15 cellular contexts compared by ENCODE assay signal in genomic region chr5:179414459-179415215, GRCh38.
DNase-seq lines count a peak whose midpoint lies in the region; ATAC-seq and TF ChIP-seq lines count a peak whose summit lies in the region.
"Had no signal": no experiment of that assay in that cellular context is flagged by ENCODE, and none has a peak within 500 bp of the region (broad histone marks: within the 10 kb centered on the region; RNA-seq: fewer than 3 reads in every experiment).

No MANE protein-coding gene starts in this region.

- TF ChIP-seq CTCF in esophagus muscularis mucosa (IDR thresholded peaks at IDR 0.05) (no peak), nephron (IDR thresholded peaks at IDR 0.05; ENCODE audit: unreplicated experiment in 3 of 3) (no peak)

- no peak overlapping the region for H3K27ac ChIP-seq in esophagus muscularis mucosa (replicated peaks in 1 of 4)
- H3K27ac ChIP-seq: KMS-11 had no signal

- no peaks in the 10 kb centered on the region for H3K4me1 ChIP-seq in esophagus muscularis mucosa

- no peaks in the 10 kb centered on the region for H3K27me3 Mint-ChIP-seq in activated CD8-positive, alpha-beta memory T cell treated with anti-CD3 and anti-CD28 coated beads, Interleukin-2, amount 10 ng/mL, durations not matched to agents 7 days and 5 days
- H3K27me3 Mint-ChIP-seq in nephron (ENCODE audit: low read depth) = peaks cover 15% of the 10 kb centered on the region

- no peaks in the 10 kb centered on the region for H3K9me3 ChIP-seq in esophagus muscularis mucosa

- H3K36me3 ChIP-seq in H7 (replicated peaks; ENCODE audit: control insufficient read depth, insufficient read depth, low read length) = no peaks in the 10 kb centered on the region
- no peaks in the 10 kb centered on the region for H3K36me3 ChIP-seq in esophagus muscularis mucosa

- CTCF ChIA-PET in activated CD8-positive, alpha-beta memory T cell treated with anti-CD3 and anti-CD28 coated beads, Interleukin-2, amount 10 ng/mL, durations not matched to agents 7 days and 5 days (lab: Charles Lee) = no interaction called here

- H3K4me3 ChIP-seq in H7 (ENCODE audit: insufficient read depth, low read depth, low read length) (no peak overlapping the region), esophagus muscularis mucosa (no peak overlapping the region)

- peak; percentile 35 for DNase-seq in activated CD8-positive, alpha-beta memory T cell treated with anti-CD3 and anti-CD28 coated beads, Interleukin-2, amount 10 ng/mL, durations not matched to agents 7 days and 5 days
- no peak for DNase-seq in activated CD8-positive, alpha-beta memory T cell treated with anti-CD3 and anti-CD28 coated beads, Interleukin-2, amount 50 U/mL, for 4 hours
- peak; percentile 28 for DNase-seq in H7
- peak; percentile 77 for DNase-seq in esophagus muscularis mucosa (ENCODE audit: extremely low spot score)
- DNase-seq in stimulated activated CD4-positive, alpha-beta T cell treated with anti-CD3 and anti-CD28 coated beads, Interleukin-4, amount 100 ng/mL, for 24 hours = no peak
- DNase-seq in CD1c-positive myeloid dendritic cell (ENCODE audit: extremely low spot score) = no peak
- DNase-seq in DMS153 (lab: John Stamatoyannopoulos, UW) = no peak
- DNase-seq: COR-L47, NCI-H1048, NCI-H1436 treated with DMSO at 0.1 percent for 48 hours, NCI-H2081, NCI-H524 had no signal

- no peaks in the 10 kb centered on the region for H3K4me1 Mint-ChIP-seq in activated CD8-positive, alpha-beta memory T cell treated with anti-CD3 and anti-CD28 coated beads, Interleukin-2, amount 10 ng/mL, durations not matched to agents 7 days and 5 days
- H3K4me1 Mint-ChIP-seq in nephron = peaks cover 6% of the 10 kb centered on the region
- H3K4me1 Mint-ChIP-seq: CD14-positive monocyte had no signal

- no peak for ATAC-seq in activated CD8-positive, alpha-beta memory T cell treated with anti-CD3 and anti-CD28 coated beads, Interleukin-2, amount 10 ng/mL, durations not matched to agents 7 days and 5 days

- 63% methylated on average over 6 of the region's 10 CpGs for WGBS in esophagus muscularis mucosa

- intact Hi-C loops in esophagus muscularis mucosa (cut with DNase I) = no loop called here

- no peaks in the 10 kb centered on the region for H3K27me3 ChIP-seq in H7 (ENCODE audit: control insufficient read depth, insufficient read depth, low read length)
- peaks cover 0 to 47% (median 0%) of the 10 kb centered on the region in 4 donors for H3K27me3 ChIP-seq in esophagus muscularis mucosa

- no peak overlapping the region for H3K27ac Mint-ChIP-seq in activated CD8-positive, alpha-beta memory T cell treated with anti-CD3 and anti-CD28 coated beads, Interleukin-2, amount 10 ng/mL, durations not matched to agents 7 days and 5 days
- peak overlapping the region in 2 of 3 experiments; percentile 23 to 41 for H3K27ac Mint-ChIP-seq in nephron

- TF ChIP-seq EP300 in esophagus muscularis mucosa (IDR thresholded peaks at IDR 0.05) = no peak

- TF ChIP-seq POLR2A in esophagus muscularis mucosa (IDR thresholded peaks at IDR 0.05; ENCODE audit: low read depth) = no peak

- H3K4me3 Mint-ChIP-seq in activated CD8-positive, alpha-beta memory T cell treated with anti-CD3 and anti-CD28 coated beads, Interleukin-2, amount 10 ng/mL, durations not matched to agents 7 days and 5 days = no peak overlapping the region
- no peak overlapping the region for H3K4me3 Mint-ChIP-seq in nephron
- H3K4me3 Mint-ChIP-seq: CD14-positive monocyte had no signal

- no peaks in the 10 kb centered on the region for H3K9me3 Mint-ChIP-seq in activated CD8-positive, alpha-beta memory T cell treated with anti-CD3 and anti-CD28 coated beads, Interleukin-2, amount 10 ng/mL, durations not matched to agents 7 days and 5 days (ENCODE audit: low read depth)
- no peaks in the 10 kb centered on the region for H3K9me3 Mint-ChIP-seq in nephron

- H3K36me3 Mint-ChIP-seq in activated CD8-positive, alpha-beta memory T cell treated with anti-CD3 and anti-CD28 coated beads, Interleukin-2, amount 10 ng/mL, durations not matched to agents 7 days and 5 days = no peaks in the 10 kb centered on the region
- H3K36me3 Mint-ChIP-seq in nephron (ENCODE audit: low read depth) = no peaks in the 10 kb centered on the region
- H3K36me3 Mint-ChIP-seq: CD14-positive monocyte had no signal

Comparison
In these comparisons a context has a peak if more than half of its experiments do, and no peak if none do; other contexts are left out.
1. DNase-seq: peak in activated CD8-positive, alpha-beta memory T cell treated with anti-CD3 and anti-CD28 coated beads, Interleukin-2, amount 10 ng/mL, durations not matched to agents 7 days and 5 days (single experiment), H7 (single experiment) and esophagus muscularis mucosa (single experiment); none in activated CD8-positive, alpha-beta memory T cell treated with anti-CD3 and anti-CD28 coated beads, Interleukin-2, amount 50 U/mL, for 4 hours (single experiment), stimulated activated CD4-positive, alpha-beta T cell treated with anti-CD3 and anti-CD28 coated beads, Interleukin-4, amount 100 ng/mL, for 24 hours (single experiment), CD1c-positive myeloid dendritic cell (single experiment) and DMS153 (single experiment).